In the genomic region with DNA sequence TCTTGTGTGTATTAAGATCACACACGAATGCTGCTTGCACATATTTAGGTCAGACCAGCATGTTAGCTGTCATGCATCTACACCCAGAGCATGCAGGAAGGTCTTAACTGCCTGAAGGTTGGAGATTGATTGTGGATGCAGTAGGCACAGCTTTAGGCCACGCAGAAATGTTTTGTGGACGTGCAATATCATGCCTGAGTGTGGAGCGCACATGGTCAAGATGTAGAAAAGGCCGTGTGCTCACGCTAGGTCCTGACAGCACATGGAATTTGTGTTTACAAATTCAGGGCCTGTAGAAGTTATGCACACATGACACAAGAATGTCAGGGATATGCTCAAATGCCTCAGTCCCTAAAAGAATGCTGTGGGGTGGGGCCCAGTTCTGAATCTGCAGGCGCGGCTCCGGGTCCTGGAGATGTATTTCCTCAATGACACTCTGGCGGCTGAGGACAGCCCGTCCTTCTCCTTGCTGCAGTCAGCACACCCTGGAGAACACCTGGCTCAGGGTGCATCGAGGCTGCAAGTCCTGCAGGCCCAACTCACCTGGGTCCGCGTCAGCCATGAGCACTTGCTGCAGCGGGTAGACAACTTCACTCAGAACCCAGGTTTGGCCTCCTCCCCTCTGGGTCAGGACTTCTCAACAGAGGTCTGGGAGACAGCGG, we compare ENCODE assay signal across 1 cellular context.
A peak's percentile ranks its signal among the peaks of the same experiment; 100 is the strongest.
TF ChIP-seq lines count a peak whose summit lies in the region.

No MANE protein-coding gene starts in this region.

TF ChIP-seq in HepG2, 621 proteins besides CTCF, POLR2A, EP300 and RAD21:
- TF ChIP-seq NFATC3 (CRISPR knock-in tag; IDR thresholded peaks at IDR 0.05): no peak
- TF ChIP-seq, protein P1, sequence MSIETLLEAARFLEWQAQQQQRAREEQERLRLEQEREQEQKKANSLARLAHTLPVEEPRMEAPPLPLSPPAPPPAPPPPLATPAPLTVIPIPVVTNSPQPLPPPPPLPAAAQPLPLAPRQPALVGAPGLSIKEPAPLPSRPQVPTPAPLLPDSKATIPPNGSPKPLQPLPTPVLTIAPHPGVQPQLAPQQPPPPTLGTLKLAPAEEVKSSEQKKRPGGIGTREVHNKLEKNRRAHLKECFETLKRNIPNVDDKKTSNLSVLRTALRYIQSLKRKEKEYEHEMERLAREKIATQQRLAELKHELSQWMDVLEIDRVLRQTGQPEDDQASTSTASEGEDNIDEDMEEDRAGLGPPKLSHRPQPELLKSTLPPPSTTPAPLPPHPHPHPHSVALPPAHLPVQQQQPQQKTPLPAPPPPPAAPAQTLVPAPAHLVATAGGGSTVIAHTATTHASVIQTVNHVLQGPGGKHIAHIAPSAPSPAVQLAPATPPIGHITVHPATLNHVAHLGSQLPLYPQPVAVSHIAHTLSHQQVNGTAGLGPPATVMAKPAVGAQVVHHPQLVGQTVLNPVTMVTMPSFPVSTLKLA (IDR thresholded peaks at IDR 0.05): peak; percentile 51; the same call in 1 of the 2 replicates
- TF ChIP-seq HDAC2 (CRISPR knock-in tag; IDR thresholded peaks at IDR 0.05): no peak
TF ChIP-seq in HepG2: peak in this region for 1.
